1 cellular context compared by ENCODE assay signal in genomic region chr6:138814179-138814834, GRCh38.
TF ChIP-seq lines count a peak whose summit lies in the region.

No MANE protein-coding gene starts in this region.

TF ChIP-seq in HepG2, 621 proteins besides CTCF, POLR2A, EP300 and RAD21 (continued from another document and continues in another):
- no peak for TF ChIP-seq CERS6 (CRISPR knock-in tag; IDR thresholded peaks at IDR 0.05)
- TF ChIP-seq ZNF260 (CRISPR knock-in tag; IDR thresholded peaks at IDR 0.05; ENCODE audit: borderline replicate concordance, low read depth): no peak
- TF ChIP-seq, protein P1, sequence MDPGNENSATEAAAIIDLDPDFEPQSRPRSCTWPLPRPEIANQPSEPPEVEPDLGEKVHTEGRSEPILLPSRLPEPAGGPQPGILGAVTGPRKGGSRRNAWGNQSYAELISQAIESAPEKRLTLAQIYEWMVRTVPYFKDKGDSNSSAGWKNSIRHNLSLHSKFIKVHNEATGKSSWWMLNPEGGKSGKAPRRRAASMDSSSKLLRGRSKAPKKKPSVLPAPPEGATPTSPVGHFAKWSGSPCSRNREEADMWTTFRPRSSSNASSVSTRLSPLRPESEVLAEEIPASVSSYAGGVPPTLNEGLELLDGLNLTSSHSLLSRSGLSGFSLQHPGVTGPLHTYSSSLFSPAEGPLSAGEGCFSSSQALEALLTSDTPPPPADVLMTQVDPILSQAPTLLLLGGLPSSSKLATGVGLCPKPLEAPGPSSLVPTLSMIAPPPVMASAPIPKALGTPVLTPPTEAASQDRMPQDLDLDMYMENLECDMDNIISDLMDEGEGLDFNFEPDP (CRISPR knock-in tag; conservative IDR thresholded peaks at IDR 0.05): no peak
- no peak for TF ChIP-seq ZNF296 (CRISPR knock-in tag; conservative IDR thresholded peaks at IDR 0.05)
- no peak; the same call in 1 of the 2 replicates for TF ChIP-seq KDM5A (IDR thresholded peaks at IDR 0.05; ENCODE audit: borderline replicate concordance, low read length)
- no peak for TF ChIP-seq ZNF552 (CRISPR knock-in tag; IDR thresholded peaks at IDR 0.05; ENCODE audit: borderline replicate concordance)
- peak; percentile 69 for TF ChIP-seq HNF4A (CRISPR knock-in tag; IDR thresholded peaks at IDR 0.05)
- no peak for TF ChIP-seq SNAPC2 (CRISPR knock-in tag; IDR thresholded peaks at IDR 0.05)
- 0 out of 2 replicates have a peak, but pooled peaks have one; percentile 28 for TF ChIP-seq CCDC6 (CRISPR knock-in tag; IDR thresholded peaks at IDR 0.05)
- TF ChIP-seq STAT5B (CRISPR knock-in tag; IDR thresholded peaks at IDR 0.05): no peak
- TF ChIP-seq SMAD9 (CRISPR knock-in tag; IDR thresholded peaks at IDR 0.05): no peak
- 0 out of 2 replicates have a peak, but pooled peaks have one; percentile 17 for TF ChIP-seq IRF2 (CRISPR knock-in tag; IDR thresholded peaks at IDR 0.05)
- TF ChIP-seq ZNF556 (CRISPR knock-in tag; IDR thresholded peaks at IDR 0.05; ENCODE audit: borderline replicate concordance): no peak
- peak; percentile 79 for TF ChIP-seq GATAD2A (CRISPR knock-in tag; IDR thresholded peaks at IDR 0.05)
- no peak for TF ChIP-seq ATF5 (CRISPR knock-in tag; IDR thresholded peaks at IDR 0.05; ENCODE audit: low read depth)
- no peak for TF ChIP-seq MTA1 (CRISPR knock-in tag; IDR thresholded peaks at IDR 0.05; ENCODE audit: borderline replicate concordance)
- TF ChIP-seq HNRNPK (IDR thresholded peaks at IDR 0.05; ENCODE audit: low read depth, low read length, poor library complexity, severe bottlenecking): no peak
- TF ChIP-seq FLYWCH1 (CRISPR knock-in tag; IDR thresholded peaks at IDR 0.05): no peak
- peak; percentile 51 for TF ChIP-seq TEAD3 (CRISPR knock-in tag; optimal IDR thresholded peaks at IDR 0.05; ENCODE audit: borderline replicate concordance)
- TF ChIP-seq CBX5 (CRISPR knock-in tag; IDR thresholded peaks at IDR 0.05; ENCODE audit: borderline replicate concordance): no peak
- no peak for TF ChIP-seq FOXO1 (CRISPR knock-in tag; IDR thresholded peaks at IDR 0.05)
- TF ChIP-seq EED (CRISPR knock-in tag; IDR thresholded peaks at IDR 0.05): no peak
- TF ChIP-seq, protein P2, sequence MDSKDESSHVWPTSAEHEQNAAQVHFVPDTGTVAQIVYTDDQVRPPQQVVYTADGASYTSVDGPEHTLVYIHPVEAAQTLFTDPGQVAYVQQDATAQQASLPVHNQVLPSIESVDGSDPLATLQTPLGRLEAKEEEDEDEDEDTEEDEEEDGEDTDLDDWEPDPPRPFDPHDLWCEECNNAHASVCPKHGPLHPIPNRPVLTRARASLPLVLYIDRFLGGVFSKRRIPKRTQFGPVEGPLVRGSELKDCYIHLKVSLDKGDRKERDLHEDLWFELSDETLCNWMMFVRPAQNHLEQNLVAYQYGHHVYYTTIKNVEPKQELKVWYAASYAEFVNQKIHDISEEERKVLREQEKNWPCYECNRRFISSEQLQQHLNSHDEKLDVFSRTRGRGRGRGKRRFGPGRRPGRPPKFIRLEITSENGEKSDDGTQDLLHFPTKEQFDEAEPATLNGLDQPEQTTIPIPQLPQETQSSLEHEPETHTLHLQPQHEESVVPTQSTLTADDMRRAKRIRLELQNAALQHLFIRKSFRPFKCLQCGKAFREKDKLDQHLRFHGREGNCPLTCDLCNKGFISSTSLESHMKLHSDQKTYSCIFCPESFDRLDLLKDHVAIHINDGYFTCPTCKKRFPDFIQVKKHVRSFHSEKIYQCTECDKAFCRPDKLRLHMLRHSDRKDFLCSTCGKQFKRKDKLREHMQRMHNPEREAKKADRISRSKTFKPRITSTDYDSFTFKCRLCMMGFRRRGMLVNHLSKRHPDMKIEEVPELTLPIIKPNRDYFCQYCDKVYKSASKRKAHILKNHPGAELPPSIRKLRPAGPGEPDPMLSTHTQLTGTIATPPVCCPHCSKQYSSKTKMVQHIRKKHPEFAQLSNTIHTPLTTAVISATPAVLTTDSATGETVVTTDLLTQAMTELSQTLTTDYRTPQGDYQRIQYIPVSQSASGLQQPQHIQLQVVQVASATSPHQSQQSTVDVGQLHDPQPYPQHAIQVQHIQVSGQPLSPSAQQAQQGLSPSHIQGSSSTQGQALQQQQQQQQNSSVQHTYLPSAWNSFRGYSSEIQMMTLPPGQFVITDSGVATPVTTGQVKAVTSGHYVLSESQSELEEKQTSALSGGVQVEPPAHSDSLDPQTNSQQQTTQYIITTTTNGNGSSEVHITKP (CRISPR knock-in tag; IDR thresholded peaks at IDR 0.05; ENCODE audit: low read depth): no peak
- peak; percentile 53 for TF ChIP-seq SP5 (CRISPR knock-in tag; IDR thresholded peaks at IDR 0.05; ENCODE audit: borderline replicate concordance, low read depth)
- TF ChIP-seq SCMH1 (CRISPR knock-in tag; IDR thresholded peaks at IDR 0.05; ENCODE audit: borderline replicate concordance): no peak
- 0 out of 2 replicates have a peak, but pooled peaks have one; percentile 28 for TF ChIP-seq RCOR2 (CRISPR knock-in tag; IDR thresholded peaks at IDR 0.05)
- TF ChIP-seq, protein P3, sequence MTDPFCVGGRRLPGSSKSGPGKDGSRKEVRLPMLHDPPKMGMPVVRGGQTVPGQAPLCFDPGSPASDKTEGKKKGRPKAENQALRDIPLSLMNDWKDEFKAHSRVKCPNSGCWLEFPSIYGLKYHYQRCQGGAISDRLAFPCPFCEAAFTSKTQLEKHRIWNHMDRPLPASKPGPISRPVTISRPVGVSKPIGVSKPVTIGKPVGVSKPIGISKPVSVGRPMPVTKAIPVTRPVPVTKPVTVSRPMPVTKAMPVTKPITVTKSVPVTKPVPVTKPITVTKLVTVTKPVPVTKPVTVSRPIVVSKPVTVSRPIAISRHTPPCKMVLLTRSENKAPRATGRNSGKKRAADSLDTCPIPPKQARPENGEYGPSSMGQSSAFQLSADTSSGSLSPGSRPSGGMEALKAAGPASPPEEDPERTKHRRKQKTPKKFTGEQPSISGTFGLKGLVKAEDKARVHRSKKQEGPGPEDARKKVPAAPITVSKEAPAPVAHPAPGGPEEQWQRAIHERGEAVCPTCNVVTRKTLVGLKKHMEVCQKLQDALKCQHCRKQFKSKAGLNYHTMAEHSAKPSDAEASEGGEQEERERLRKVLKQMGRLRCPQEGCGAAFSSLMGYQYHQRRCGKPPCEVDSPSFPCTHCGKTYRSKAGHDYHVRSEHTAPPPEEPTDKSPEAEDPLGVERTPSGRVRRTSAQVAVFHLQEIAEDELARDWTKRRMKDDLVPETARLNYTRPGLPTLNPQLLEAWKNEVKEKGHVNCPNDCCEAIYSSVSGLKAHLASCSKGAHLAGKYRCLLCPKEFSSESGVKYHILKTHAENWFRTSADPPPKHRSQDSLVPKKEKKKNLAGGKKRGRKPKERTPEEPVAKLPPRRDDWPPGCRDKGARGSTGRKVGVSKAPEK (CRISPR knock-in tag; IDR thresholded peaks at IDR 0.05; ENCODE audit: borderline replicate concordance): no peak
- TF ChIP-seq ZNF788 (CRISPR knock-in tag; IDR thresholded peaks at IDR 0.05; ENCODE audit: borderline replicate concordance): no peak
- no peak for TF ChIP-seq MAFK (conservative IDR thresholded peaks at IDR 0.05 in 1 of 2, IDR thresholded peaks at IDR 0.05 in 1 of 2; ENCODE audit: low read length in 2 of 2)
- no peak for TF ChIP-seq REL (CRISPR knock-in tag; conservative IDR thresholded peaks at IDR 0.05)
- TF ChIP-seq, protein P4, sequence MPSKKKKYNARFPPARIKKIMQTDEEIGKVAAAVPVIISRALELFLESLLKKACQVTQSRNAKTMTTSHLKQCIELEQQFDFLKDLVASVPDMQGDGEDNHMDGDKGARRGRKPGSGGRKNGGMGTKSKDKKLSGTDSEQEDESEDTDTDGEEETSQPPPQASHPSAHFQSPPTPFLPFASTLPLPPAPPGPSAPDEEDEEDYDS (CRISPR knock-in tag; IDR thresholded peaks at IDR 0.05): no peak; the same call in 1 of the 2 replicates
- peak in 1 of 2 experiments; percentile 32; a peak in 1 of 4 replicates for TF ChIP-seq NR2F1 (CRISPR knock-in tag; IDR thresholded peaks at IDR 0.05)
- TF ChIP-seq ZKSCAN8 (CRISPR knock-in tag; IDR thresholded peaks at IDR 0.05; ENCODE audit: borderline replicate concordance): no peak
- no peak for TF ChIP-seq ZNF773 (CRISPR knock-in tag; IDR thresholded peaks at IDR 0.05; ENCODE audit: borderline replicate concordance)
- TF ChIP-seq ZSCAN12 (CRISPR knock-in tag; IDR thresholded peaks at IDR 0.05): no peak
- TF ChIP-seq RFX1 (IDR thresholded peaks at IDR 0.05): no peak
- TF ChIP-seq THAP9 (CRISPR knock-in tag; IDR thresholded peaks at IDR 0.05; ENCODE audit: borderline replicate concordance): no peak
- 0 out of 2 replicates have a peak, but pooled peaks have one; percentile 10 for TF ChIP-seq ELF4 (CRISPR knock-in tag; IDR thresholded peaks at IDR 0.05; ENCODE audit: borderline replicate concordance)
- TF ChIP-seq ZNF713 (CRISPR knock-in tag; IDR thresholded peaks at IDR 0.05): no peak
- no peak for TF ChIP-seq ZNF496 (CRISPR knock-in tag; IDR thresholded peaks at IDR 0.05; ENCODE audit: insufficient replicate concordance)
- no peak for TF ChIP-seq NR1H2 (CRISPR knock-in tag; IDR thresholded peaks at IDR 0.05; ENCODE audit: borderline replicate concordance, low read depth)
- TF ChIP-seq SAP130 (CRISPR knock-in tag; IDR thresholded peaks at IDR 0.05; ENCODE audit: low read depth): peak; percentile 77
- peak; percentile 89 for TF ChIP-seq PAXIP1 (CRISPR knock-in tag; conservative IDR thresholded peaks at IDR 0.05)
- TF ChIP-seq MTF2 (CRISPR knock-in tag; IDR thresholded peaks at IDR 0.05; ENCODE audit: borderline replicate concordance): no peak
- peak; percentile 22; the same call in 1 of the 2 replicates for TF ChIP-seq ZBTB43 (CRISPR knock-in tag; conservative IDR thresholded peaks at IDR 0.05)
